9 cellular contexts compared by ENCODE assay signal in genomic region chr16:9050102-9050830, GRCh38. TPM values are rescaled to one million over a fixed set of nuclear protein-coding genes. Genes with fewer than 3 reads are reported as not detected.
A peak's percentile ranks its signal among the peaks of the same experiment; 100 is the strongest.
DNase-seq lines count a peak whose midpoint lies in the region; FAIRE-seq and TF ChIP-seq lines count a peak whose summit lies in the region.
"Had no signal": no experiment of that assay in that cellular context is flagged by ENCODE, and none has a peak within 500 bp of the region (broad histone marks: within the 10 kb centered on the region; RNA-seq: fewer than 3 reads in every experiment).

No MANE protein-coding gene starts in this region.

- H3K36me3 ChIP-seq in mesendoderm (ENCODE audit: control insufficient read depth, insufficient read depth, low read length) = no peaks in the 10 kb centered on the region
- H3K36me3 ChIP-seq in sigmoid colon = no peaks in the 10 kb centered on the region
- H3K36me3 ChIP-seq in Peyer's patch = no peaks in the 10 kb centered on the region
- H3K36me3 ChIP-seq: BLaER1 treated with 17β-estradiol and CSF1 and Interleukin-3, amounts not matched to agents 10 nM and 100 nM had no signal

- no peak overlapping the region for H3K4me2 ChIP-seq in mesendoderm (ENCODE audit: low read length)
- H3K4me2 ChIP-seq: BLaER1 treated with 17β-estradiol and CSF1 and Interleukin-3, amounts not matched to agents 10 nM and 100 nM had no signal

- no peak overlapping the region for H4K5ac ChIP-seq in mesendoderm (ENCODE audit: low read length)

- H3K4me3 ChIP-seq in HL-60 (replicated peaks; ENCODE audit: insufficient read depth, low read length) = no peak overlapping the region
- H3K4me3 ChIP-seq in mesendoderm (ENCODE audit: low read length) = no peak overlapping the region
- H3K4me3 ChIP-seq in sigmoid colon = no peak overlapping the region
- H3K4me3 ChIP-seq in Peyer's patch = no peak overlapping the region
- H3K4me3 ChIP-seq: BLaER1 treated with 17β-estradiol and CSF1 and Interleukin-3, amounts not matched to agents 10 nM and 100 nM had no signal

- TF ChIP-seq EP300 in sigmoid colon (IDR thresholded peaks at IDR 0.05) = no peak

- no peak overlapping the region for H3K23ac ChIP-seq in mesendoderm (ENCODE audit: low read length)

- no peak overlapping the region for H2AK5ac ChIP-seq in mesendoderm (ENCODE audit: low read length)

- peak; percentile 40 for DNase-seq in NCI-H82 (lab: John Stamatoyannopoulos, UW)
- no peak for DNase-seq in NCI-H82 treated with DMSO at 0.1 percent for 48 hours (lab: John Stamatoyannopoulos, UW; ENCODE audit: unreplicated experiment)
- DNase-seq in HL-60 (ENCODE audit: low read depth in 1 of 2, low spot score in 1 of 2) = no peak
- DNase-seq in amniotic epithelial cell (ENCODE audit: low read depth) = peak; percentile 29
- peak; percentile 88 for DNase-seq in mesendoderm
- DNase-seq in RCC 7860 (ENCODE audit: low spot score) = no peak
- DNase-seq in sigmoid colon = no peak
- no peak for DNase-seq in Peyer's patch

- no peaks in the 10 kb centered on the region for H3K9me3 ChIP-seq in sigmoid colon
- no peaks in the 10 kb centered on the region for H3K9me3 ChIP-seq in Peyer's patch

- intact Hi-C loops in sigmoid colon (cut with DNase I) = no loop called here

- TF ChIP-seq CTCF in HL-60 (IDR thresholded peaks at IDR 0.05; ENCODE audit: insufficient read depth, low read length) (peak; percentile 24), sigmoid colon (IDR thresholded peaks at IDR 0.05) (no peak), Peyer's patch (IDR thresholded peaks at IDR 0.05) (peak in 1 of 6 experiments; percentile 11)

- H3K9ac ChIP-seq in mesendoderm (ENCODE audit: low read length) = no peak overlapping the region
- H3K9ac ChIP-seq: BLaER1 treated with 17β-estradiol and CSF1 and Interleukin-3, amounts not matched to agents 10 nM and 100 nM had no signal

- no peak overlapping the region for H4K8ac ChIP-seq in mesendoderm (ENCODE audit: low read depth, low read length)

- H2BK15ac ChIP-seq in mesendoderm (replicated peaks; ENCODE audit: low read depth) = no peak overlapping the region

- H2BK5ac ChIP-seq in mesendoderm (ENCODE audit: low read length) = no peak overlapping the region

- no peak overlapping the region for H3K18ac ChIP-seq in mesendoderm (ENCODE audit: low read length)

- H3K4me1 ChIP-seq in mesendoderm (ENCODE audit: control insufficient read depth, low read depth, low read length) (peaks cover 4% of the 10 kb centered on the region), sigmoid colon (peaks cover 0 to 15% (median 10%) of the 10 kb centered on the region in 4 donors), Peyer's patch (peaks cover 0 to 9% (median 0%) of the 10 kb centered on the region in 4 donors)

- FAIRE-seq in RCC 7860 (lab: Jason Lieb, UNC) = no peak

- H3K79me2 ChIP-seq in mesendoderm (ENCODE audit: control insufficient read depth, insufficient read depth, low read length) = no peaks in the 10 kb centered on the region

- no peaks in the 10 kb centered on the region for H3K27me3 ChIP-seq in HL-60 (ENCODE audit: insufficient read depth, poor library complexity, severe bottlenecking)
- H3K27me3 ChIP-seq in mesendoderm (ENCODE audit: insufficient read depth, low read length, poor library complexity) = no peaks in the 10 kb centered on the region
- no peaks in the 10 kb centered on the region for H3K27me3 ChIP-seq in sigmoid colon
- H3K27me3 ChIP-seq in Peyer's patch = no peaks in the 10 kb centered on the region
- H3K27me3 ChIP-seq: BLaER1 treated with 17β-estradiol and CSF1 and Interleukin-3, amounts not matched to agents 10 nM and 100 nM had no signal

- H3K27ac ChIP-seq in HL-60 (replicated peaks) (no peak overlapping the region), mesendoderm (ENCODE audit: low read depth, low read length) (no peak overlapping the region), sigmoid colon (no peak overlapping the region), Peyer's patch (no peak overlapping the region)
- H3K27ac ChIP-seq: BLaER1 treated with 17β-estradiol and CSF1 and Interleukin-3, amounts not matched to agents 10 nM and 100 nM had no signal

- no peak overlapping the region for H3K4ac ChIP-seq in mesendoderm (ENCODE audit: low read depth, low read length)

- no peak overlapping the region for H2BK120ac ChIP-seq in mesendoderm (ENCODE audit: low read depth, low read length)

- no peaks in the 10 kb centered on the region for H3K79me1 ChIP-seq in mesendoderm (ENCODE audit: low read length)

- whole genome bisulfite sequencing in mesendoderm (ENCODE audit: extremely low coverage, insufficient coverage, low lambda C conversion rate) = no CpG with 5 or more reads among the region's 20 CpGs
- WGBS in sigmoid colon, 2 donors = 69 to 77% methylated on average over 20 of the region's 20 CpGs

- H3K56ac ChIP-seq in mesendoderm (ENCODE audit: low read length) = no peak overlapping the region

- TF ChIP-seq POLR2A in sigmoid colon (IDR thresholded peaks at IDR 0.05) (no peak), Peyer's patch (IDR thresholded peaks at IDR 0.05) (no peak)

RNA-seq across cellular contexts. Expression of gene HAPSTR1, which starts 41.2 kb away (rescaled TPM):
- polyA plus RNA-seq in mesendoderm (2013, experiment 1 of 2) = 32.0 TPM
- 30.7 TPM for polyA plus RNA-seq in mesendoderm (2013, experiment 2 of 2)
- total RNA-seq in sigmoid colon (10 to 100 TPM; 43.8 to 47.6 (median 46.2) TPM), Peyer's patch (10 to 100 TPM; 38.0 to 56.2 (median 53.5) TPM)
- 10 to 100 TPM; 12.6 to 23.1 (median 19.7) TPM for polyA plus RNA-seq in sigmoid colon

Comparison
In these comparisons a context has a peak if more than half of its experiments do, and no peak if none do; other contexts are left out.
1. DNase-seq: peak in NCI-H82 (single experiment), amniotic epithelial cell (single experiment) and mesendoderm (single experiment); none in NCI-H82 treated with DMSO at 0.1 percent for 48 hours (single experiment), HL-60 (0 of 2), RCC 7860 (single experiment), sigmoid colon (single experiment) and Peyer's patch (0 of 3).